8 cellular contexts compared by ENCODE assay signal in the genomic region with DNA sequence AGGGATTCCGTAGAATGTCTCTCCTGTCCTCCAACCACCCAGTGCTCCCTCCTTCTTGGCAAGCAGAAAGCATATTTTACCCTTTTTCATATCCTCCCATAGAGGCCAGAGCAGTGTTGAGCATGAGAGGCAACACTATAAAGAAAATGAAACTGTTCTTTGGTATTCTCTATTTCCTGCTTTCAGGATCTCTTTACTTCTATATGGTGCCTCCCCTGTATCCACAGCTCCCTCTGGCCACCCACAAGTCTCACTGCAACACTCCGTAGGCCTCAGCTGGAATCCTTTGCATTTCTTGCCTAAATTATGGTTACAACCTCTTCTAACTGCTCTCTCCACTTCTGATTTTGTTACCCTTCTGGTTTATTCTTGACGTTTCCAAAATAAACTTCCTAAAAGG.
DNase-seq lines count a peak whose midpoint lies in the region; ATAC-seq and TF ChIP-seq lines count a peak whose summit lies in the region.

No MANE protein-coding gene starts in this region.

- peak; percentile 59 for TF ChIP-seq CTCF in WI38 (IDR thresholded peaks at IDR 0.05; ENCODE audit: low read depth, low read length)
- TF ChIP-seq CTCF in foreskin keratinocyte (conservative IDR thresholded peaks at IDR 0.05), result peak; percentile 71

- ATAC-seq in GM18519 (IDR thresholded peaks at IDR 0.05; ENCODE audit: low FRiP score, unreplicated experiment) (peak; percentile 82), HG02884 (IDR thresholded peaks at IDR 0.05; ENCODE audit: unreplicated experiment) (peak; percentile 97), foreskin keratinocyte (peak; percentile 88)

- no peaks in the 10 kb centered on the region for H3K9me3 ChIP-seq in CD8-positive, alpha-beta memory T cell (ENCODE audit: low read length)

- no peaks in the 10 kb centered on the region for H3K27me3 ChIP-seq in CD8-positive, alpha-beta memory T cell (ENCODE audit: insufficient read depth, low read length, poor library complexity, severe bottlenecking)
- no peaks in the 10 kb centered on the region for H3K27me3 ChIP-seq in foreskin keratinocyte

- POLR2A ChIA-PET in CD8-positive, alpha-beta memory T cell (lab: Charles Lee), result no interaction called here

- H3K27ac ChIP-seq in CD8-positive, alpha-beta memory T cell (ENCODE audit: low read depth, low read length), result no peak overlapping the region
- H3K27ac ChIP-seq in foreskin keratinocyte, result peak overlapping the region; percentile 12

- no peak overlapping the region for H3K4me3 Mint-ChIP-seq in CD8-positive, alpha-beta memory T cell

- CTCF ChIA-PET in CD8-positive, alpha-beta memory T cell (lab: Charles Lee), result interaction anchor here (0.6 to 1.0 kb wide), 2 partner anchors 11 to 20 kb away, joined by 3 read pairs; no protein-coding TSS in a partner anchor

- peaks cover 17% of the 10 kb centered on the region for H3K4me1 ChIP-seq in CD8-positive, alpha-beta memory T cell (ENCODE audit: insufficient read depth, low read length)
- no peaks in the 10 kb centered on the region for H3K4me1 ChIP-seq in foreskin keratinocyte

- no peak overlapping the region for H3K4me3 ChIP-seq in CD8-positive, alpha-beta memory T cell (ENCODE audit: low read length)
- peak overlapping the region; percentile 37 for H3K4me3 ChIP-seq in WI38 (ENCODE audit: low read depth, low read length)
- no peak overlapping the region for H3K4me3 ChIP-seq in skeletal muscle cell (ENCODE audit: low read depth, low read length)

- H3K27me3 Mint-ChIP-seq in CD8-positive, alpha-beta memory T cell, result no peaks in the 10 kb centered on the region

- H3K27ac Mint-ChIP-seq in CD8-positive, alpha-beta memory T cell, result no peak overlapping the region

- H3K36me3 ChIP-seq in CD8-positive, alpha-beta memory T cell (ENCODE audit: insufficient read depth, low read length), result no peaks in the 10 kb centered on the region

- H3K9me3 Mint-ChIP-seq in CD8-positive, alpha-beta memory T cell, result no peaks in the 10 kb centered on the region

- H3K36me3 Mint-ChIP-seq in CD8-positive, alpha-beta memory T cell, result no peaks in the 10 kb centered on the region

- peak in 3 of 5 donors; percentile 9 to 45 (median 29) for DNase-seq in CD8-positive, alpha-beta memory T cell
- DNase-seq in NCI-H1105 treated with DMSO at 0.1 percent for 48 hours (lab: John Stamatoyannopoulos, UW), result peak; percentile 69
- peak; percentile 12 to 45 for DNase-seq in foreskin keratinocyte
- DNase-seq in skeletal muscle cell (ENCODE audit: low read depth), result peak; percentile 46
- no peak for DNase-seq in activated gamma-delta T cell (lab: John Stamatoyannopoulos, UW)

- H3K4me1 Mint-ChIP-seq in CD8-positive, alpha-beta memory T cell, result no peaks in the 10 kb centered on the region
